Comparison of ENCODE assay signal across 1 cellular context in the genomic region with DNA sequence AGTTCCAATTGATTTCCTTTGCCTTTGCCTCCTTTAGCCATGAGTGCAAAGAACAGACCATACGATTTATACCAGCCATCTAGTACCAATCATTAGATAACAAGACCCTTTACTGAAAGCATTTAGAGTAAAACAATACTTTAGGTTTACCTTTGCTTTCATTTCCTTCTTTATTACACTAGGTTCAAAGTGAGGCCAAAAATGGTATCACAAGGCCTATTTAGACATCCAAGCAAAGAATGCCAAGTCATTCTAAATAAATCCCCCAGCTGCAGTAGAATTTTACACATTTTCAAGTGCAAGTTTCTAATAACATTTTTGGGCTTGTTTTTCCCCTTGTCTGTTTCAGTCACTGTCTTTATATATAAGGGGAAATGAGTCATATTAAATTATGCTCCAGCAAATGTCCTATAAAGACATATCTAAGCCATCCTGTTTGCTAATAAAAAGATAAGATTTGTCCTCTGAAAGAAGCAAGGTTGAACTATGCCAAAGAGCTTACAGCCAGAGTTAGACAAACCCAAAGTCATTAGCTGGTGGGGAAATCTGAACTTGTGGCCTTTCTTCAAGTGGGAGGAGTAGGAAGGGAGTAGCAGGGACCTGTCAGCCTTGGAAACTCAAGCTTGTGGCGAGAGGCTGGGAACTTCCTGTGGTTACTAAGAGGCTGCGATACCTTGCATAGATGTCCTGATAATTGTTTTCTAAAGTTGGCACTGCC.
TF ChIP-seq lines count a peak whose summit lies in the region.

No MANE protein-coding gene starts in this region.

TF ChIP-seq in SK-N-SH treated with all-trans-retinoic acid at 6 μM for 48 hours, 23 proteins besides CTCF, POLR2A, EP300 and RAD21 (continued from another document):
- TF ChIP-seq, protein P1, sequence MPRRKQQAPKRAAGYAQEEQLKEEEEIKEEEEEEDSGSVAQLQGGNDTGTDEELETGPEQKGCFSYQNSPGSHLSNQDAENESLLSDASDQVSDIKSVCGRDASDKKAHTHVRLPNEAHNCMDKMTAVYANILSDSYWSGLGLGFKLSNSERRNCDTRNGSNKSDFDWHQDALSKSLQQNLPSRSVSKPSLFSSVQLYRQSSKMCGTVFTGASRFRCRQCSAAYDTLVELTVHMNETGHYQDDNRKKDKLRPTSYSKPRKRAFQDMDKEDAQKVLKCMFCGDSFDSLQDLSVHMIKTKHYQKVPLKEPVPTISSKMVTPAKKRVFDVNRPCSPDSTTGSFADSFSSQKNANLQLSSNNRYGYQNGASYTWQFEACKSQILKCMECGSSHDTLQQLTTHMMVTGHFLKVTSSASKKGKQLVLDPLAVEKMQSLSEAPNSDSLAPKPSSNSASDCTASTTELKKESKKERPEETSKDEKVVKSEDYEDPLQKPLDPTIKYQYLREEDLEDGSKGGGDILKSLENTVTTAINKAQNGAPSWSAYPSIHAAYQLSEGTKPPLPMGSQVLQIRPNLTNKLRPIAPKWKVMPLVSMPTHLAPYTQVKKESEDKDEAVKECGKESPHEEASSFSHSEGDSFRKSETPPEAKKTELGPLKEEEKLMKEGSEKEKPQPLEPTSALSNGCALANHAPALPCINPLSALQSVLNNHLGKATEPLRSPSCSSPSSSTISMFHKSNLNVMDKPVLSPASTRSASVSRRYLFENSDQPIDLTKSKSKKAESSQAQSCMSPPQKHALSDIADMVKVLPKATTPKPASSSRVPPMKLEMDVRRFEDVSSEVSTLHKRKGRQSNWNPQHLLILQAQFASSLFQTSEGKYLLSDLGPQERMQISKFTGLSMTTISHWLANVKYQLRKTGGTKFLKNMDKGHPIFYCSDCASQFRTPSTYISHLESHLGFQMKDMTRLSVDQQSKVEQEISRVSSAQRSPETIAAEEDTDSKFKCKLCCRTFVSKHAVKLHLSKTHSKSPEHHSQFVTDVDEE (CRISPR knock-in tag; IDR thresholded peaks at IDR 0.05): no peak
- no peak for TF ChIP-seq CSDC2 (CRISPR knock-in tag; IDR thresholded peaks at IDR 0.05)
- TF ChIP-seq, protein P2, sequence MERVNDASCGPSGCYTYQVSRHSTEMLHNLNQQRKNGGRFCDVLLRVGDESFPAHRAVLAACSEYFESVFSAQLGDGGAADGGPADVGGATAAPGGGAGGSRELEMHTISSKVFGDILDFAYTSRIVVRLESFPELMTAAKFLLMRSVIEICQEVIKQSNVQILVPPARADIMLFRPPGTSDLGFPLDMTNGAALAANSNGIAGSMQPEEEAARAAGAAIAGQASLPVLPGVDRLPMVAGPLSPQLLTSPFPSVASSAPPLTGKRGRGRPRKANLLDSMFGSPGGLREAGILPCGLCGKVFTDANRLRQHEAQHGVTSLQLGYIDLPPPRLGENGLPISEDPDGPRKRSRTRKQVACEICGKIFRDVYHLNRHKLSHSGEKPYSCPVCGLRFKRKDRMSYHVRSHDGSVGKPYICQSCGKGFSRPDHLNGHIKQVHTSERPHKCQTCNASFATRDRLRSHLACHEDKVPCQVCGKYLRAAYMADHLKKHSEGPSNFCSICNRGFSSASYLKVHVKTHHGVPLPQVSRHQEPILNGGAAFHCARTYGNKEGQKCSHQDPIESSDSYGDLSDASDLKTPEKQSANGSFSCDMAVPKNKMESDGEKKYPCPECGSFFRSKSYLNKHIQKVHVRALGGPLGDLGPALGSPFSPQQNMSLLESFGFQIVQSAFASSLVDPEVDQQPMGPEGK (CRISPR knock-in tag; IDR thresholded peaks at IDR 0.05; ENCODE audit: borderline replicate concordance): no peak
